Comparison of ENCODE assay signal across 20 cellular contexts in genomic region chr9:106700676-106701075, GRCh38.
DNase-seq lines count a peak whose midpoint lies in the region; ATAC-seq, FAIRE-seq and TF ChIP-seq lines count a peak whose summit lies in the region.
"Had no signal": no experiment of that assay in that cellular context is flagged by ENCODE, and none has a peak within 500 bp of the region (broad histone marks: within the 10 kb centered on the region; RNA-seq: fewer than 3 reads in every experiment).

No MANE protein-coding gene starts in this region.

- H3K9me2 ChIP-seq in PC-3 (replicated peaks; ENCODE audit: low read length): no peaks in the 10 kb centered on the region

- H3K4ac ChIP-seq in IMR-90 (ENCODE audit: low read depth, low read length): no peak overlapping the region

- TF ChIP-seq POLR2A in IMR-90 (IDR thresholded peaks at IDR 0.05; ENCODE audit: low read depth, low read length) (no peak), H54 (IDR thresholded peaks at IDR 0.05; ENCODE audit: low read depth, low read length) (no peak)

- no peak overlapping the region for H2AK5ac ChIP-seq in IMR-90 (ENCODE audit: low read depth, low read length)

- H4K91ac ChIP-seq in IMR-90 (ENCODE audit: insufficient read depth, low read depth, low read length): no peak overlapping the region

- no peak overlapping the region for H3K23ac ChIP-seq in IMR-90 (ENCODE audit: low read depth, low read length)

- FAIRE-seq in keratinocyte (lab: Jason Lieb, UNC) (peak; percentile 62), H54 (lab: Jason Lieb, UNC) (no peak)
- FAIRE-seq: D721Med, HepG2 had no signal

- H2BK15ac ChIP-seq in IMR-90 (ENCODE audit: low read depth, low read length): no peak overlapping the region

- H2BK20ac ChIP-seq in IMR-90 (ENCODE audit: low read depth, low read length): no peak overlapping the region

- H3F3A ChIP-seq in PC-3 (ENCODE audit: low read length, unreplicated experiment): no peaks in the 10 kb centered on the region

- H3K9me3 ChIP-seq in IMR-90 (ENCODE audit: control insufficient read depth, insufficient read depth, low read length) (0 out of 2 replicates have a peak, but pooled peaks cover 2% of the 10 kb centered on the region), PC-3 (ENCODE audit: low read length) (no peaks in the 10 kb centered on the region), keratinocyte (ENCODE audit: control insufficient read depth, low read depth, low read length) (no peaks in the 10 kb centered on the region)
- H3K9me3 ChIP-seq: SJCRH30 had no signal

- no peak for ATAC-seq in IMR-90 (ENCODE audit: low read depth)
- ATAC-seq in PC-3: peak; percentile 95
- ATAC-seq: HepG2 had no signal

- H3K4me2 ChIP-seq in IMR-90 (ENCODE audit: low read depth, low read length) (no peak overlapping the region), PC-3 (ENCODE audit: low read length) (0 out of 2 replicates have a peak overlapping the region, but pooled peaks have one; percentile 11), keratinocyte (ENCODE audit: control insufficient read depth, extremely low read depth, insufficient read depth, low read depth, low read length) (no peak overlapping the region)

- intact Hi-C loops in IMR-90 (cut with micrococcal nuclease): no loop called here
- intact Hi-C loops in PC-3 (cut with micrococcal nuclease): no loop called here

- H3K4me3 ChIP-seq in IMR-90 (ENCODE audit: insufficient read depth, low read depth, low read length) (no peak overlapping the region), PC-3 (ENCODE audit: low read length) (no peak overlapping the region), cardiac fibroblast (replicated peaks in 1 of 2; ENCODE audit: low read depth in 2 of 2, low read length in 2 of 2) (no peak overlapping the region), keratinocyte (ENCODE audit: control insufficient read depth in 2 of 3, extremely low read depth in 1 of 3, insufficient read depth in 2 of 3, low read depth in 1 of 3, low read length in 3 of 3) (no peak overlapping the region)
- H3K4me3 ChIP-seq: SJCRH30 had no signal

- POLR2A ChIA-PET in IMR-90 (lab: Charles Lee; ENCODE audit: unreplicated experiment) (no interaction called here), PC-3 (lab: Charles Lee; ENCODE audit: unreplicated experiment) (interaction anchor here (0.8 kb wide), 1 partner anchor 192 kb away, joined by 3 read pairs; no protein-coding TSS in a partner anchor)

- H4K5ac ChIP-seq in IMR-90 (ENCODE audit: low read depth, low read length): no peak overlapping the region

- no peak overlapping the region for H3K56ac ChIP-seq in IMR-90 (ENCODE audit: extremely low read depth, insufficient read depth, low read length)

- no peaks in the 10 kb centered on the region for H3K9me1 ChIP-seq in IMR-90 (ENCODE audit: insufficient read depth, low read length)
- no peaks in the 10 kb centered on the region for H3K9me1 ChIP-seq in keratinocyte (ENCODE audit: control insufficient read depth, extremely low read depth, insufficient read depth, low read length)

- H3K79me2 ChIP-seq in PC-3 (ENCODE audit: low read length) (no peaks in the 10 kb centered on the region), keratinocyte (ENCODE audit: control insufficient read depth, insufficient read depth, low read length) (no peaks in the 10 kb centered on the region)

- peak; percentile 10 for DNase-seq in IMR-90
- DNase-seq in PC-3: peak; percentile 83
- DNase-seq in cardiac fibroblast (ENCODE audit: low read depth in 2 of 2): peak; percentile 9 to 83
- no peak for DNase-seq in keratinocyte (ENCODE audit: low read depth, low spot score)
- no peak for DNase-seq in GF-D8 (lab: John Stamatoyannopoulos, UW)
- DNase-seq in H54 (ENCODE audit: insufficient read length, low spot score): no peak
- DNase-seq in effector CD4-positive, alpha-beta T cell: no peak
- DNase-seq: ACHN, C1 segment of cervical spinal cord, DMS79 treated with DMSO at 0.1 percent for 48 hours, H7, KG1, NCI-H1417 treated with DMSO at 0.1 percent for 48 hours, NCI-H187 treated with DMSO at 0.1 percent for 48 hours, NCI-H446 treated with DMSO at 0.1 percent for 48 hours, NCI-H748 treated with DMSO at 0.1 percent for 48 hours, SJCRH30 had no signal

- CTCF ChIA-PET in IMR-90 (lab: Yijun Ruan, JAX) (no interaction called here), PC-3 (lab: Charles Lee) (no interaction called here)

- dilution Hi-C loops in IMR-90 (cut with HindIII; ENCODE audit: low sequenced_read_pairs, unreplicated experiment) (no loop called here), keratinocyte (cut with MboI; ENCODE audit: extremely low pct_ligation_motif_present, low sequenced_read_pairs) (no loop called here)

- no peak overlapping the region for H4K8ac ChIP-seq in IMR-90 (ENCODE audit: low read depth in 2 of 2, low read length in 2 of 2)

- H2AFZ ChIP-seq in IMR-90 (replicated peaks; ENCODE audit: low read length, poor library complexity): no peak overlapping the region
- H2AFZ ChIP-seq in PC-3 (ENCODE audit: low read length): no peak overlapping the region
- H2AFZ ChIP-seq in keratinocyte (ENCODE audit: control insufficient read depth, low read length): no peak overlapping the region

- H3K27me3 ChIP-seq in IMR-90 (ENCODE audit: control insufficient read depth, insufficient read depth, low read length) (no peaks in the 10 kb centered on the region; the same call in 1 of the 2 replicates), PC-3 (ENCODE audit: low read length) (no peaks in the 10 kb centered on the region), keratinocyte (ENCODE audit: control insufficient read depth, extremely low read depth, insufficient read depth, low read length) (no peaks in the 10 kb centered on the region)
- H3K27me3 ChIP-seq: SJCRH30 had no signal

- no peak for TF ChIP-seq CTCF in IMR-90 (conservative IDR thresholded peaks at IDR 0.05; ENCODE audit: low read depth, low read length)
- no peak for TF ChIP-seq CTCF in PC-3 (conservative IDR thresholded peaks at IDR 0.05; ENCODE audit: low read depth, low read length)
- TF ChIP-seq CTCF in cardiac fibroblast (IDR thresholded peaks at IDR 0.05; ENCODE audit: low read depth, low read length): no peak
- no peak for TF ChIP-seq CTCF in keratinocyte (optimal IDR thresholded peaks at IDR 0.05 in 1 of 3, IDR thresholded peaks at IDR 0.05 in 1 of 3, conservative IDR thresholded peaks at IDR 0.05 in 1 of 3; ENCODE audit: extremely low read depth in 1 of 3, insufficient read depth in 2 of 3, low read length in 3 of 3)

- H3K36me3 ChIP-seq in IMR-90 (ENCODE audit: control insufficient read depth, insufficient read depth, low read length): no peaks in the 10 kb centered on the region
- H3K36me3 ChIP-seq in PC-3 (ENCODE audit: low read depth, low read length): no peaks in the 10 kb centered on the region
- H3K36me3 ChIP-seq in keratinocyte (ENCODE audit: control insufficient read depth in 2 of 2, extremely low read depth in 1 of 2, insufficient read depth in 2 of 2, low read length in 2 of 2): no peaks in the 10 kb centered on the region
- H3K36me3 ChIP-seq: SJCRH30 had no signal

- H3K27ac ChIP-seq in IMR-90 (ENCODE audit: insufficient read depth, low read length) (no peak overlapping the region), PC-3 (ENCODE audit: low read length) (no peak overlapping the region), keratinocyte (ENCODE audit: control insufficient read depth, insufficient read depth, low read length) (no peak overlapping the region)
- H3K27ac ChIP-seq: RWPE1, SJCRH30 had no signal

- in situ Hi-C loops in IMR-90 (cut with MboI; ENCODE audit: low sequenced_read_pairs): no loop called here

- H3K14ac ChIP-seq in IMR-90 (replicated peaks; ENCODE audit: low read depth, low read length): no peak overlapping the region

- H3K4me1 ChIP-seq in IMR-90 (ENCODE audit: control insufficient read depth, insufficient read depth, low read length): peaks cover 3% of the 10 kb centered on the region; the same call in 1 of the 2 replicates
- H3K4me1 ChIP-seq in PC-3 (ENCODE audit: insufficient read depth, low read length): peaks cover 19% of the 10 kb centered on the region
- H3K4me1 ChIP-seq in keratinocyte (ENCODE audit: control insufficient read depth, extremely low read depth, insufficient read depth, low read length): peaks cover 8% of the 10 kb centered on the region

- H3K9ac ChIP-seq in IMR-90 (ENCODE audit: low read depth, low read length) (no peak overlapping the region), PC-3 (ENCODE audit: low read length) (no peak overlapping the region), keratinocyte (ENCODE audit: control insufficient read depth, extremely low read depth, insufficient read depth, low read length) (no peak overlapping the region)

- H3K79me1 ChIP-seq in IMR-90 (ENCODE audit: low read depth in 1 of 2, low read length in 2 of 2): no peaks in the 10 kb centered on the region

- no peak overlapping the region for H2AK9ac ChIP-seq in IMR-90 (replicated peaks; ENCODE audit: low read depth, low read length, poor library complexity)

- H2BK5ac ChIP-seq in IMR-90 (ENCODE audit: low read depth, low read length, poor library complexity, severe bottlenecking): no peak overlapping the region

- H4K20me1 ChIP-seq in IMR-90 (ENCODE audit: insufficient read depth, low read length) (no peaks in the 10 kb centered on the region), PC-3 (ENCODE audit: low read length) (no peaks in the 10 kb centered on the region), keratinocyte (ENCODE audit: control insufficient read depth, extremely low read depth, insufficient read depth, low read length) (no peaks in the 10 kb centered on the region)

- no TSS peak for BruUV-seq in IMR-90 (replicated peaks; lab: Mats Ljungman, UMichigan)
- no TSS peak for BruUV-seq in PC-3 (replicated peaks; lab: Mats Ljungman, UMichigan)

- no peak for TF ChIP-seq RAD21 in IMR-90 (IDR thresholded peaks at IDR 0.05; ENCODE audit: low read length)

- H3K18ac ChIP-seq in IMR-90 (ENCODE audit: low read depth, low read length): no peak overlapping the region

- no peak overlapping the region for H2BK120ac ChIP-seq in IMR-90 (ENCODE audit: low read depth, low read length)

TF ChIP-seq in IMR-90, 13 proteins besides CTCF, POLR2A, EP300 and RAD21 (continues in another document):
- TF ChIP-seq FOS (IDR thresholded peaks at IDR 0.05; ENCODE audit: low read depth, low read length) (no peak), MXI1 (IDR thresholded peaks at IDR 0.05; ENCODE audit: borderline replicate concordance, low read depth, low read length) (no peak), SMC3 (IDR thresholded peaks at IDR 0.05; ENCODE audit: low read depth, low read length) (no peak), ELK1 (IDR thresholded peaks at IDR 0.05; ENCODE audit: borderline replicate concordance, low read depth, low read length) (no peak), BHLHE40 (IDR thresholded peaks at IDR 0.05; ENCODE audit: low read depth, low read length) (no peak), NFE2L2 (IDR thresholded peaks at IDR 0.05; ENCODE audit: low read depth, low read length) (no peak)

Comparison
In these comparisons a context has a peak if more than half of its experiments do, and no peak if none do; other contexts are left out.
1. DNase-seq: peak in IMR-90 (single experiment), PC-3 (single experiment) and cardiac fibroblast (2 of 2); none in keratinocyte (single experiment), GF-D8 (single experiment), H54 (single experiment) and effector CD4-positive, alpha-beta T cell (single experiment).